In the genomic region with DNA sequence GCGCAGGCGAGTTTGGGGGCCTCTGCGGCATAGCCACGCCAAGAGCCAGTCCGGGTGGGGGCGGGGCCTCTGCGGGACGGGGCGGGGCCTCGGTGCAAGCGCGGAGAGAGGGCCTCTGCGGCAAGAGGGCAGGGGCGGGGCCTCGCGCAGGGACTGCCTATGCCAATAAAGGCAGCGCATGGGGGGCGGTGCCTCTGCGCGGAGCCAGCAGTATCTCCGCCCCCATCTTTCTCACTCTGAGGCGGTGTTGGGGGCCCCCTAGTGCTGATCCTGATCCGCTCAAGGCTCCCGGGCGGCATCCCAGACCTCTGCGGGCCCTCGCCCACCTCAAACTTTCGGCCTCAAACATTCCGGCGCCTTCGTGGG, we compare ENCODE assay signal across 9 cellular contexts. TPM values are rescaled to one million over a fixed set of nuclear protein-coding genes. Genes with fewer than 3 reads are reported as not detected.
DNase-seq lines count a peak whose midpoint lies in the region; ATAC-seq and TF ChIP-seq lines count a peak whose summit lies in the region.
"Had no signal": no experiment of that assay in that cellular context is flagged by ENCODE, and none has a peak within 500 bp of the region (broad histone marks: within the 10 kb centered on the region; RNA-seq: fewer than 3 reads in every experiment).

No MANE protein-coding gene starts in this region.

- H3K4me3 ChIP-seq in DND-41 (ENCODE audit: low read depth in 1 of 2, low read length in 2 of 2): no peak overlapping the region
- no peak overlapping the region for H3K4me3 ChIP-seq in HAP-1

- H3K4me2 ChIP-seq in DND-41 (ENCODE audit: insufficient read depth, low read length): no peak overlapping the region

- no peak for DNase-seq in DND-41
- DNase-seq in HAP-1 (ENCODE audit: low spot score in 2 of 2): peak; percentile 94 to 97
- DNase-seq in RPMI7951 (ENCODE audit: low read depth): peak; percentile 82
- peak; percentile 54 for DNase-seq in activated gamma-delta T cell treated with anti-CD3 and anti-CD28 coated beads, Interleukin-2, amount 50 U/mL, for 16 hours (ENCODE audit: low read depth)
- peak; percentile 60 for DNase-seq in globus pallidus (ENCODE audit: low spot score)
- DNase-seq in pulmonary artery endothelial cell (ENCODE audit: low read depth, low spot score): peak; percentile 61

- no peak for TF ChIP-seq CTCF in DND-41 (IDR thresholded peaks at IDR 0.05; ENCODE audit: borderline replicate concordance, extremely low read depth, low read length, poor library complexity, severe bottlenecking)

- H3K4me1 ChIP-seq in DND-41 (ENCODE audit: insufficient read depth, low read length) (no peaks in the 10 kb centered on the region), HAP-1 (no peaks in the 10 kb centered on the region; the same call in 1 of the 2 replicates)

- no peak overlapping the region for H2AFZ ChIP-seq in DND-41 (ENCODE audit: low read depth, low read length)

- ATAC-seq in DND-41 (ENCODE audit: insufficient read depth, low read depth): peak; percentile 33; the same call in 1 of the 3 replicates
- ATAC-seq in GM18498 (IDR thresholded peaks at IDR 0.05; ENCODE audit: unreplicated experiment): no peak
- no peak for ATAC-seq in HG02571 (IDR thresholded peaks at IDR 0.05; ENCODE audit: unreplicated experiment)

- no peak overlapping the region for H3K9ac ChIP-seq in DND-41 (ENCODE audit: low read depth, low read length)

- H3K9me3 ChIP-seq in DND-41 (ENCODE audit: insufficient read depth, low read length, severe bottlenecking) (no peaks in the 10 kb centered on the region), HAP-1 (no peaks in the 10 kb centered on the region)

- H3K27ac ChIP-seq in DND-41 (ENCODE audit: low read length): no peak overlapping the region
- H3K27ac ChIP-seq: VCaP had no signal

- in situ Hi-C loops in HAP-1 (cut with MboI; ENCODE audit: low sequenced_read_pairs): no loop called here

- H3K79me2 ChIP-seq in DND-41 (ENCODE audit: insufficient read depth, low read length): no peaks in the 10 kb centered on the region

- no peaks in the 10 kb centered on the region for H3K27me3 ChIP-seq in DND-41 (ENCODE audit: insufficient read depth, low read length, poor library complexity)
- 0 out of 2 replicates have a peak, but pooled peaks cover 5% of the 10 kb centered on the region for H3K27me3 ChIP-seq in HAP-1 (ENCODE audit: low read depth)

- H4K20me1 ChIP-seq in DND-41 (ENCODE audit: insufficient read depth, low read length): no peaks in the 10 kb centered on the region

- H3K36me3 ChIP-seq in DND-41 (ENCODE audit: insufficient read depth, low read length) (no peaks in the 10 kb centered on the region), HAP-1 (replicated peaks) (no peaks in the 10 kb centered on the region)

RNA-seq across cellular contexts. Expression of gene GPRIN1, which starts 9.2 kb away (rescaled TPM):
- 4.9 and 6.2 TPM in 2 replicates for total RNA-seq in RPMI7951 (2014; rRNA removed; shearing (Covaris generic))
- total RNA-seq in pulmonary artery endothelial cell: 6.0 and 7.5 TPM in 2 replicates

RNA-seq across cellular contexts. Expression of gene SNCB, which starts 11.1 kb away (rescaled TPM):
- total RNA-seq in RPMI7951 (2014; rRNA removed; shearing (Covaris generic)): 1.3 TPM in 1 of 2 replicates, not detected in the other
- total RNA-seq in pulmonary artery endothelial cell: 0.07 TPM in 1 of 2 replicates, not detected in the other

RNA-seq across cellular contexts. Expression of gene EIF4E1B, which starts 11.3 kb away (rescaled TPM):
- total RNA-seq in RPMI7951 (2014; rRNA removed; shearing (Covaris generic)): not detected in 2 replicates
- total RNA-seq in pulmonary artery endothelial cell: not detected in 2 replicates

RNA-seq across cellular contexts. Expression of gene TSPAN17, which starts 28.1 kb away (rescaled TPM):
- 18.5 and 23.7 TPM in 2 replicates for total RNA-seq in RPMI7951 (2014; rRNA removed; shearing (Covaris generic))
- total RNA-seq in pulmonary artery endothelial cell: 51.3 and 53.8 TPM in 2 replicates
